In the genomic region with DNA sequence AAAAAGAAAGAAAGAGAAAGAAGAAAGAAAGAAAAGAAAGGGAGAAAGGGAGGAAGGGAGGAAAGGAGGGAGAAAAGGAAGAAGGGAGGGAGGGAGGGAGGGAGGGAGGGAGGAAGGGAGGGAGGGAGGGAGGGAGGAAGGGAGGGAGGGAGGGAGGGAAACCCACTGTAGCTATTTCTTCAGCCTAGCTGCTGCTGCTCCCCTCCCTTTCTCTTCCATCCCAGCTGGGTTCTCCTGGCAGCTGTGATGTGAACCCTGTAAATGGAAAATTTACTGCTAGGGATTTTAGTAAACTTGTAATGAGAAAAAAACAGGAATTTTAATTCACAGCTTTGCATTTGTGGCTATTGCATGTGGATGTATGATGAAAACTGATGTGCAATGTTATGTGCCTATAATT, we compare ENCODE assay signal across 30 cellular contexts. TPM values are rescaled to one million over a fixed set of nuclear protein-coding genes. Genes with fewer than 3 reads are reported as not detected.
"Had no signal": no experiment of that assay in that cellular context is flagged by ENCODE, and none has a peak within 500 bp of the region (broad histone marks: within the 10 kb centered on the region; RNA-seq: fewer than 3 reads in every experiment).

No MANE protein-coding gene starts in this region.

- H3K9me3 Mint-ChIP-seq: activated B cell treated with CpG ODN at 0.5 μM for 24 hours; activated CD4-positive, alpha-beta T cell treated with anti-CD3 and anti-CD28 coated beads, Interleukin-2, amount 10 ng/mL, durations not matched to agents 24 days and 14 days; activated naive CD4-positive, alpha-beta T cell treated with anti-CD3 and anti-CD28 coated beads, Interleukin-2, amount 50 U/mL, for 72 hours; activated naive CD8-positive, alpha-beta T cell treated with anti-CD3 and anti-CD28 coated beads, Interleukin-2, amount 50 U/mL, for 24 hours; activated T-cell treated with anti-CD3 and anti-CD28 coated beads, Interleukin-2, amount 50 U/mL, for 4 hours had no signal

- H3K36me3 ChIP-seq: cardiac muscle cell had no signal

- H3K27me3 Mint-ChIP-seq: activated CD4-positive, alpha-beta T cell treated with anti-CD3 and anti-CD28 coated beads, Interleukin-2, amount 10 ng/mL, durations not matched to agents 24 days and 14 days; activated CD8-positive, alpha-beta memory T cell treated with anti-CD3 and anti-CD28 coated beads, Interleukin-2, amount 10 ng/mL, durations not matched to agents 7 days and 5 days; T-helper 17 cell had no signal

- H3K36me3 Mint-ChIP-seq: activated CD8-positive, alpha-beta memory T cell treated with anti-CD3 and anti-CD28 coated beads, Interleukin-2, amount 10 ng/mL, durations not matched to agents 7 days and 5 days; activated naive CD4-positive, alpha-beta T cell treated with anti-CD3 and anti-CD28 coated beads, Interleukin-2, amount 50 U/mL, for 72 hours; brain had no signal

- H3K27me3 ChIP-seq: cardiac muscle cell had no signal

- H3K27ac Mint-ChIP-seq: activated B cell treated with CpG ODN at 0.5 μM for 24 hours; activated CD4-positive, alpha-beta T cell treated with anti-CD3 and anti-CD28 coated beads, Interleukin-2, amount 10 ng/mL, durations not matched to agents 24 days and 14 days; activated CD8-positive, alpha-beta memory T cell treated with anti-CD3 and anti-CD28 coated beads, Interleukin-2, amount 10 ng/mL, durations not matched to agents 7 days and 5 days; activated naive CD4-positive, alpha-beta T cell treated with anti-CD3 and anti-CD28 coated beads, Interleukin-2, amount 50 U/mL, for 72 hours; activated naive CD8-positive, alpha-beta T cell treated with anti-CD3 and anti-CD28 coated beads, Interleukin-2, amount 50 U/mL, for 24 hours; T-helper 17 cell had no signal

- H3K4me1 Mint-ChIP-seq: activated B cell treated with CpG ODN at 0.5 μM for 24 hours; activated CD4-positive, alpha-beta T cell treated with anti-CD3 and anti-CD28 coated beads, Interleukin-2, amount 10 ng/mL, durations not matched to agents 24 days and 14 days; activated CD8-positive, alpha-beta memory T cell treated with anti-CD3 and anti-CD28 coated beads, Interleukin-2, amount 10 ng/mL, durations not matched to agents 7 days and 5 days; activated naive CD8-positive, alpha-beta T cell treated with anti-CD3 and anti-CD28 coated beads, Interleukin-2, amount 50 U/mL, for 24 hours; T-helper 17 cell had no signal

- H3K4me3 ChIP-seq: cardiac muscle cell, K562 had no signal

- ATAC-seq: activated CD8-positive, alpha-beta memory T cell treated with anti-CD3 and anti-CD28 coated beads, Interleukin-2, amount 10 ng/mL, durations not matched to agents 7 days and 5 days; activated naive CD4-positive, alpha-beta T cell treated with anti-CD3 and anti-CD28 coated beads, Interleukin-2, amount 50 U/mL, for 72 hours; activated naive CD8-positive, alpha-beta T cell treated with anti-CD3 and anti-CD28 coated beads, Interleukin-2, amount 50 U/mL, for 24 hours; activated T-cell treated with anti-CD3 and anti-CD28 coated beads, Interleukin-2, amount 50 U/mL, for 4 hours; K562; T-helper 17 cell had no signal

- DNase-seq: activated B cell treated with CpG ODN at 0.5 μM for 24 hours; activated CD4-positive, alpha-beta T cell treated with anti-CD3 and anti-CD28 coated beads for 1 hour; activated CD4-positive, alpha-beta T cell treated with anti-CD3 and anti-CD28 coated beads, Interleukin-2, amount 10 ng/mL, durations not matched to agents 24 days and 14 days; activated CD4-positive, alpha-beta T cell treated with anti-CD3 and anti-CD28 coated beads, Interleukin-2, amount 50 U/mL, for 48 hours; activated CD8-positive, alpha-beta memory T cell treated with anti-CD3 and anti-CD28 coated beads, Interleukin-2, amount 10 ng/mL, durations not matched to agents 7 days and 5 days; activated effector memory CD4-positive, alpha-beta T cell treated with anti-CD3 and anti-CD28 coated beads, Interleukin-2, amount 50 U/mL, for 16 hours; activated naive CD4-positive, alpha-beta T cell treated with Interleukin-2 at 50 U/mL for 16 hours; activated naive CD8-positive, alpha-beta T cell treated with anti-CD3 and anti-CD28 coated beads, Interleukin-2, amount 50 U/mL, for 24 hours; activated T-cell treated with anti-CD3 and anti-CD28 coated beads, Interleukin-2, amount 50 U/mL, for 4 hours; amygdala; Karpas-422; NCI-H1105 treated with DMSO at 0.1 percent for 48 hours; NCI-H1436 treated with DMSO at 0.1 percent for 48 hours; NCI-H187; NCI-H2081; NCI-H2171; NCI-H2227 treated with DMSO at 0.1 percent for 48 hours; NCI-H446 treated with DMSO at 0.1 percent for 48 hours; NCI-H526; NCI-H774; NK-92 treated with Interleukin-12 subunit alpha and Interleukin-12 subunit beta, amount 100 ng/mL, for 24 hours; SHP77 treated with DMSO at 0.1 percent for 48 hours; T-helper 17 cell; T-helper 9 cell had no signal

- H3K4me3 Mint-ChIP-seq: activated B cell treated with CpG ODN at 0.5 μM for 24 hours; activated CD4-positive, alpha-beta T cell treated with anti-CD3 and anti-CD28 coated beads, Interleukin-2, amount 10 ng/mL, durations not matched to agents 24 days and 14 days; activated CD8-positive, alpha-beta memory T cell treated with anti-CD3 and anti-CD28 coated beads, Interleukin-2, amount 10 ng/mL, durations not matched to agents 7 days and 5 days; activated naive CD8-positive, alpha-beta T cell treated with anti-CD3 and anti-CD28 coated beads, Interleukin-2, amount 50 U/mL, for 24 hours; activated T-cell treated with anti-CD3 and anti-CD28 coated beads, Interleukin-2, amount 50 U/mL, for 4 hours; T-helper 17 cell had no signal

- H3K27ac ChIP-seq: cardiac muscle cell had no signal

RNA-seq across cellular contexts. Expression of a gene that starts 8.0 kb away (rescaled TPM):
- total RNA-seq: activated B cell treated with CpG ODN at 0.5 μM for 24 hours; activated CD4-positive, alpha-beta T cell treated with anti-CD3 and anti-CD28 coated beads, Interleukin-2, amount 10 ng/mL, durations not matched to agents 24 days and 14 days; activated CD8-positive, alpha-beta memory T cell treated with anti-CD3 and anti-CD28 coated beads, Interleukin-2, amount 10 ng/mL, durations not matched to agents 7 days and 5 days; activated naive CD4-positive, alpha-beta T cell treated with anti-CD3 and anti-CD28 coated beads, Interleukin-2, amount 50 U/mL, for 72 hours; activated T-cell treated with anti-CD3 and anti-CD28 coated beads, Interleukin-2, amount 50 U/mL, for 4 hours; K562; T-helper 17 cell had no signal

RNA-seq across cellular contexts. Expression of a gene that starts 54.3 kb away (rescaled TPM):
- total RNA-seq: activated B cell treated with CpG ODN at 0.5 μM for 24 hours; activated CD4-positive, alpha-beta T cell treated with anti-CD3 and anti-CD28 coated beads, Interleukin-2, amount 10 ng/mL, durations not matched to agents 24 days and 14 days; activated CD8-positive, alpha-beta memory T cell treated with anti-CD3 and anti-CD28 coated beads, Interleukin-2, amount 10 ng/mL, durations not matched to agents 7 days and 5 days; activated naive CD4-positive, alpha-beta T cell treated with anti-CD3 and anti-CD28 coated beads, Interleukin-2, amount 50 U/mL, for 72 hours; activated T-cell treated with anti-CD3 and anti-CD28 coated beads, Interleukin-2, amount 50 U/mL, for 4 hours; astrocyte; cardiac muscle cell; SK-MEL-5; T-helper 17 cell had no signal

RNA-seq across cellular contexts. Expression of a gene that starts 59.4 kb away (rescaled TPM):
- total RNA-seq: activated B cell treated with CpG ODN at 0.5 μM for 24 hours; activated CD4-positive, alpha-beta T cell treated with anti-CD3 and anti-CD28 coated beads, Interleukin-2, amount 10 ng/mL, durations not matched to agents 24 days and 14 days; activated CD8-positive, alpha-beta memory T cell treated with anti-CD3 and anti-CD28 coated beads, Interleukin-2, amount 10 ng/mL, durations not matched to agents 7 days and 5 days; activated naive CD4-positive, alpha-beta T cell treated with anti-CD3 and anti-CD28 coated beads, Interleukin-2, amount 50 U/mL, for 72 hours; activated T-cell treated with anti-CD3 and anti-CD28 coated beads, Interleukin-2, amount 50 U/mL, for 4 hours; astrocyte; cardiac muscle cell; SK-MEL-5; T-helper 17 cell had no signal
